Comparison of ENCODE assay signal across 14 cellular contexts in genomic region chr3:184325269-184325668, GRCh38. TPM values are rescaled to one million over a fixed set of nuclear protein-coding genes. Genes with fewer than 3 reads are reported as not detected.
DNase-seq lines count a peak whose midpoint lies in the region; ATAC-seq and TF ChIP-seq lines count a peak whose summit lies in the region.
"Had no signal": no experiment of that assay in that cellular context is flagged by ENCODE, and none has a peak within 500 bp of the region (broad histone marks: within the 10 kb centered on the region; RNA-seq: fewer than 3 reads in every experiment).

No MANE protein-coding gene starts in this region.

- H3K4me1 ChIP-seq in Panc1 (ENCODE audit: control insufficient read depth, insufficient read depth, low read length) (peaks cover 7% of the 10 kb centered on the region), neuronal stem cell (ENCODE audit: control insufficient read depth in 2 of 2, insufficient read depth in 1 of 2, low read depth in 1 of 2, low read length in 2 of 2) (no peaks in the 10 kb centered on the region), thyroid gland (peaks cover 8 to 21% of the 10 kb centered on the region in 2 donors)
- H3K4me1 ChIP-seq: HAP-1, SJCRH30 had no signal

- peak overlapping the region; percentile 8 for H3K23ac ChIP-seq in neuronal stem cell (ENCODE audit: low read depth, low read length, poor library complexity)

- H2AFZ ChIP-seq in neuronal stem cell (ENCODE audit: low read length) = no peak overlapping the region

- WGBS in neuronal stem cell (ENCODE audit: extremely low coverage in 2 of 2, insufficient read length in 2 of 2, insufficient replicate concordance in 1 of 2), 2 donors = no CpG with 5 or more reads among the region's 13 CpGs
- WGBS in thyroid gland, 2 donors = 93 to 94% methylated on average over 13 of the region's 13 CpGs

- H3K9me3 ChIP-seq in Panc1 (ENCODE audit: control insufficient read depth, insufficient read depth, low read depth, low read length) (no peaks in the 10 kb centered on the region), neuronal stem cell (replicated peaks in 1 of 2; ENCODE audit: control insufficient read depth in 2 of 2, insufficient read depth in 1 of 2, low read depth in 1 of 2, low read length in 2 of 2) (no peaks in the 10 kb centered on the region), thyroid gland (no peaks in the 10 kb centered on the region)
- H3K9me3 ChIP-seq: esophagus squamous epithelium, HAP-1, left ventricle myocardium inferior, SJCRH30 had no signal

- H3K4me2 ChIP-seq in neuronal stem cell (ENCODE audit: insufficient read depth, low read length, poor library complexity, severe bottlenecking) = no peak overlapping the region
- H3K4me2 ChIP-seq: KMS-11 had no signal

- no peaks in the 10 kb centered on the region for H3K9me3 Mint-ChIP-seq in activated naive CD4-positive, alpha-beta T cell treated with anti-CD3 and anti-CD28 coated beads for 36 hours
- H3K9me3 Mint-ChIP-seq in activated naive CD4-positive, alpha-beta T cell treated with anti-CD3 and anti-CD28 coated beads, Interleukin-2, amount 10 ng/mL, durations not matched to agents 7 days and 5 days = no peaks in the 10 kb centered on the region

- peaks cover 8% of the 10 kb centered on the region for H3K79me1 ChIP-seq in neuronal stem cell (ENCODE audit: low read depth, low read length)

- peaks cover 37% of the 10 kb centered on the region for H3K4me1 Mint-ChIP-seq in activated naive CD4-positive, alpha-beta T cell treated with anti-CD3 and anti-CD28 coated beads for 36 hours (ENCODE audit: low read depth)
- H3K4me1 Mint-ChIP-seq in activated naive CD4-positive, alpha-beta T cell treated with anti-CD3 and anti-CD28 coated beads, Interleukin-2, amount 10 ng/mL, durations not matched to agents 7 days and 5 days = peaks cover 4% of the 10 kb centered on the region

- H2BK12ac ChIP-seq in neuronal stem cell (ENCODE audit: low read length) = no peak overlapping the region

- no peak overlapping the region for H2BK5ac ChIP-seq in neuronal stem cell (ENCODE audit: low read length)

- in situ Hi-C loops in Panc1 (cut with HindIII; ENCODE audit: low pct_unique_long_range_greater_than_20kb, low sequenced_read_pairs) = no loop called here

- no peak overlapping the region for H2AK5ac ChIP-seq in neuronal stem cell (ENCODE audit: low read depth, low read length)

- TSS peak; percentile 20 for BruUV-seq in Panc1 (replicated peaks; lab: Mats Ljungman, UMichigan)

- H4K8ac ChIP-seq in neuronal stem cell (ENCODE audit: low read depth, low read length) = no peak overlapping the region

- CTCF ChIA-PET in activated naive CD4-positive, alpha-beta T cell treated with anti-CD3 and anti-CD28 coated beads for 36 hours (lab: Charles Lee) = interaction anchor here (1.2 kb wide), 1 partner anchor 29 kb away, joined by 4 read pairs; no protein-coding TSS in a partner anchor
- CTCF ChIA-PET in activated naive CD4-positive, alpha-beta T cell treated with anti-CD3 and anti-CD28 coated beads, Interleukin-2, amount 10 ng/mL, durations not matched to agents 7 days and 5 days (lab: Charles Lee) = interaction anchor here (1.0 kb wide), 1 partner anchor 99 kb away, joined by 3 read pairs; no protein-coding TSS in a partner anchor
- CTCF ChIA-PET in Panc1 (lab: Charles Lee) = no interaction called here

- no peak overlapping the region for H2BK120ac ChIP-seq in neuronal stem cell (ENCODE audit: low read depth, low read length)

- TF ChIP-seq CTCF in Panc1 (IDR thresholded peaks at IDR 0.05) (no peak), thyroid gland (IDR thresholded peaks at IDR 0.05) (no peak)

- no peak for ATAC-seq in Panc1

- no peak overlapping the region for H3K4ac ChIP-seq in neuronal stem cell (ENCODE audit: low read length)

- H3K36me3 ChIP-seq in Panc1 (ENCODE audit: control insufficient read depth, insufficient read depth, low read length) (peaks cover 82% of the 10 kb centered on the region), neuronal stem cell (replicated peaks in 1 of 2; ENCODE audit: control insufficient read depth in 2 of 2, insufficient read depth in 2 of 2, low read length in 2 of 2) (peaks cover 86 to 100% of the 10 kb centered on the region in 2 donors), thyroid gland (peaks cover 98 to 100% of the 10 kb centered on the region in 2 donors)

- no peak for TF ChIP-seq POLR2A in thyroid gland (IDR thresholded peaks at IDR 0.05)

- peaks cover 81% of the 10 kb centered on the region for H3K36me3 Mint-ChIP-seq in activated naive CD4-positive, alpha-beta T cell treated with anti-CD3 and anti-CD28 coated beads for 36 hours (ENCODE audit: low read depth)
- H3K36me3 Mint-ChIP-seq in activated naive CD4-positive, alpha-beta T cell treated with anti-CD3 and anti-CD28 coated beads, Interleukin-2, amount 10 ng/mL, durations not matched to agents 7 days and 5 days = peaks cover 86% of the 10 kb centered on the region

- no peak overlapping the region for H3K4me3 Mint-ChIP-seq in activated naive CD4-positive, alpha-beta T cell treated with anti-CD3 and anti-CD28 coated beads for 36 hours
- H3K4me3 Mint-ChIP-seq in activated naive CD4-positive, alpha-beta T cell treated with anti-CD3 and anti-CD28 coated beads, Interleukin-2, amount 10 ng/mL, durations not matched to agents 7 days and 5 days = no peak overlapping the region

- POLR2A ChIA-PET in Panc1 (lab: Charles Lee) = no interaction called here

- no peak overlapping the region for H4K91ac ChIP-seq in neuronal stem cell (ENCODE audit: low read depth, low read length, poor library complexity)

- no peak overlapping the region for H3K9ac ChIP-seq in neuronal stem cell (ENCODE audit: low read depth, low read length, poor library complexity)
- H3K9ac ChIP-seq: KMS-11 had no signal

- H3K14ac ChIP-seq in neuronal stem cell (ENCODE audit: low read length) = no peak overlapping the region

- H3K27ac ChIP-seq in Panc1 (ENCODE audit: low read length) (no peak overlapping the region), neuronal stem cell (replicated peaks; ENCODE audit: low read length) (no peak overlapping the region), thyroid gland (no peak overlapping the region)
- H3K27ac ChIP-seq: KMS-11, left ventricle myocardium inferior, SJCRH30 had no signal

- intact Hi-C loops in activated naive CD4-positive, alpha-beta T cell treated with anti-CD3 and anti-CD28 coated beads for 36 hours (cut with micrococcal nuclease) = no loop called here
- intact Hi-C loops in Panc1 (cut with micrococcal nuclease; ENCODE audit: unreplicated experiment) = no loop called here
- intact Hi-C loops in thyroid gland (cut with DNase I) = no loop called here

- no peak overlapping the region for H3K18ac ChIP-seq in neuronal stem cell (ENCODE audit: low read length)

- peak overlapping the region; percentile 72 for H3K27ac Mint-ChIP-seq in activated naive CD4-positive, alpha-beta T cell treated with anti-CD3 and anti-CD28 coated beads for 36 hours
- H3K27ac Mint-ChIP-seq in activated naive CD4-positive, alpha-beta T cell treated with anti-CD3 and anti-CD28 coated beads, Interleukin-2, amount 10 ng/mL, durations not matched to agents 7 days and 5 days = no peak overlapping the region

- no peak overlapping the region for H2BK15ac ChIP-seq in neuronal stem cell (ENCODE audit: low read length)

- H3K27me3 ChIP-seq in Panc1 (ENCODE audit: control insufficient read depth, insufficient read depth, low read length) (no peaks in the 10 kb centered on the region), neuronal stem cell (ENCODE audit: control insufficient read depth in 3 of 3, insufficient read depth in 3 of 3, low read depth in 1 of 3, low read length in 3 of 3) (no peaks in the 10 kb centered on the region), thyroid gland (no peaks in the 10 kb centered on the region)
- H3K27me3 ChIP-seq: esophagus squamous epithelium, SJCRH30 had no signal

- DNase-seq in activated naive CD4-positive, alpha-beta T cell treated with anti-CD3 and anti-CD28 coated beads for 36 hours = no peak
- no peak for DNase-seq in activated naive CD4-positive, alpha-beta T cell treated with anti-CD3 and anti-CD28 coated beads, Interleukin-2, amount 10 ng/mL, durations not matched to agents 7 days and 5 days
- DNase-seq in Panc1 (ENCODE audit: low read depth, low spot score) = no peak
- DNase-seq in neuronal stem cell (ENCODE audit: low spot score) = no peak
- DNase-seq in thyroid gland = no peak
- no peak for DNase-seq in T-helper 2 cell
- DNase-seq: amniotic stem cell, esophagus squamous epithelium, left ventricle myocardium inferior, NCI-H1105 treated with DMSO at 0.1 percent for 48 hours, NCI-H69, SJCRH30 had no signal

- H3K4me3 ChIP-seq in Panc1 (ENCODE audit: low read depth in 2 of 2, low read length in 2 of 2) (no peak overlapping the region), neuronal stem cell (ENCODE audit: low read length in 2 of 2) (peak overlapping the region in 1 of 2 donors; percentile 58), thyroid gland (replicated peaks in 1 of 3) (no peak overlapping the region)
- H3K4me3 ChIP-seq: esophagus squamous epithelium, HAP-1, left ventricle myocardium inferior, SJCRH30 had no signal

- H3K27me3 Mint-ChIP-seq in activated naive CD4-positive, alpha-beta T cell treated with anti-CD3 and anti-CD28 coated beads for 36 hours (ENCODE audit: low read depth) = no peaks in the 10 kb centered on the region
- H3K27me3 Mint-ChIP-seq in activated naive CD4-positive, alpha-beta T cell treated with anti-CD3 and anti-CD28 coated beads, Interleukin-2, amount 10 ng/mL, durations not matched to agents 7 days and 5 days = no peaks in the 10 kb centered on the region

RNA-seq across cellular contexts. Expression of gene EIF4G1, which starts 10.9 kb away (rescaled TPM):
- 100 to 1,000 TPM; 345 to 375 TPM for total RNA-seq in activated naive CD4-positive, alpha-beta T cell treated with anti-CD3 and anti-CD28 coated beads for 36 hours
- 798 TPM for total RNA-seq in Panc1 (2021; ENCODE audit: unreplicated experiment)
- 816 TPM for polyA plus RNA-seq in Panc1 (2012; ENCODE audit: insufficient read length)
- polyA plus RNA-seq in neuronal stem cell (2013, experiment 1 of 2) = 102 TPM
- polyA plus RNA-seq in neuronal stem cell (2013, experiment 2 of 2) = 99.2 TPM
- 100 to 1,000 TPM; 206 to 418 (median 348) TPM for total RNA-seq in thyroid gland

RNA-seq across cellular contexts. Expression of gene FAM131A, which starts 12.1 kb away (rescaled TPM):
- 1 to 10 TPM; 3.8 to 5.0 TPM for total RNA-seq in activated naive CD4-positive, alpha-beta T cell treated with anti-CD3 and anti-CD28 coated beads for 36 hours
- total RNA-seq in Panc1 (2021; ENCODE audit: unreplicated experiment) (30.1 TPM), thyroid gland (10 to 100 TPM; 19.2 to 35.1 (median 22.5) TPM)
- polyA plus RNA-seq in Panc1 (2012; ENCODE audit: insufficient read length) = 31.9 TPM
- polyA plus RNA-seq in neuronal stem cell (2013, experiment 1 of 2) = 16.7 TPM
- polyA plus RNA-seq in neuronal stem cell (2013, experiment 2 of 2) = 15.7 TPM

RNA-seq across cellular contexts. Expression of gene PSMD2, which starts 26.2 kb away (rescaled TPM):
- total RNA-seq in activated naive CD4-positive, alpha-beta T cell treated with anti-CD3 and anti-CD28 coated beads for 36 hours = 100 to 1,000 TPM; 244 to 257 TPM
- total RNA-seq in Panc1 (2021; ENCODE audit: unreplicated experiment) (536 TPM), thyroid gland (100 to 1,000 TPM; 136 to 320 (median 244) TPM)
- 669 TPM for polyA plus RNA-seq in Panc1 (2012; ENCODE audit: insufficient read length)
- 114 TPM for polyA plus RNA-seq in neuronal stem cell (2013, experiment 1 of 2)
- 116 TPM for polyA plus RNA-seq in neuronal stem cell (2013, experiment 2 of 2)

RNA-seq across cellular contexts. Expression of gene CLCN2, which starts 36.1 kb away (rescaled TPM):
- 1 to 10 TPM; 2.9 TPM for total RNA-seq in activated naive CD4-positive, alpha-beta T cell treated with anti-CD3 and anti-CD28 coated beads for 36 hours
- total RNA-seq in Panc1 (2021; ENCODE audit: unreplicated experiment) (22.5 TPM), thyroid gland (1 to 10 TPM; 4.3 to 7.6 (median 5.2) TPM)
- 21.4 TPM for polyA plus RNA-seq in Panc1 (2012; ENCODE audit: insufficient read length)
- polyA plus RNA-seq in neuronal stem cell (2013, experiment 1 of 2) = 18.1 TPM
- 18.8 TPM for polyA plus RNA-seq in neuronal stem cell (2013, experiment 2 of 2)

RNA-seq across cellular contexts. Expression of gene POLR2H, which starts 36.2 kb away (rescaled TPM):
- total RNA-seq in activated naive CD4-positive, alpha-beta T cell treated with anti-CD3 and anti-CD28 coated beads for 36 hours = 10 to 100 TPM; 76.5 to 89.9 TPM
- 156 TPM for total RNA-seq in Panc1 (2021; ENCODE audit: unreplicated experiment)
- 183 TPM for polyA plus RNA-seq in Panc1 (2012; ENCODE audit: insufficient read length)
- 80.4 TPM for polyA plus RNA-seq in neuronal stem cell (2013, experiment 1 of 2)
- polyA plus RNA-seq in neuronal stem cell (2013, experiment 2 of 2) = 80.9 TPM
- total RNA-seq in thyroid gland = 100 to 1,000 TPM in 1 of 4 donors, 10 to 100 TPM in 3; 58.1 to 113 (median 85.6) TPM
